ENCODE assay signal across 1 cellular context in genomic region chr4:165111906-165112257, GRCh38.
TF ChIP-seq lines count a peak whose summit lies in the region.

No MANE protein-coding gene starts in this region.

TF ChIP-seq in HepG2, 621 proteins besides CTCF, POLR2A, EP300 and RAD21 (continued from another document):
- TF ChIP-seq KDM5A (IDR thresholded peaks at IDR 0.05; ENCODE audit: borderline replicate concordance, low read length) (0 out of 2 replicates have a peak, but pooled peaks have one; percentile 19), BCL6 (CRISPR knock-in tag; IDR thresholded peaks at IDR 0.05) (no peak), MATR3 (CRISPR knock-in tag; IDR thresholded peaks at IDR 0.05) (no peak), NFYC (CRISPR knock-in tag; IDR thresholded peaks at IDR 0.05) (no peak)
